Comparison of ENCODE assay signal across 1 cellular context in the genomic region with DNA sequence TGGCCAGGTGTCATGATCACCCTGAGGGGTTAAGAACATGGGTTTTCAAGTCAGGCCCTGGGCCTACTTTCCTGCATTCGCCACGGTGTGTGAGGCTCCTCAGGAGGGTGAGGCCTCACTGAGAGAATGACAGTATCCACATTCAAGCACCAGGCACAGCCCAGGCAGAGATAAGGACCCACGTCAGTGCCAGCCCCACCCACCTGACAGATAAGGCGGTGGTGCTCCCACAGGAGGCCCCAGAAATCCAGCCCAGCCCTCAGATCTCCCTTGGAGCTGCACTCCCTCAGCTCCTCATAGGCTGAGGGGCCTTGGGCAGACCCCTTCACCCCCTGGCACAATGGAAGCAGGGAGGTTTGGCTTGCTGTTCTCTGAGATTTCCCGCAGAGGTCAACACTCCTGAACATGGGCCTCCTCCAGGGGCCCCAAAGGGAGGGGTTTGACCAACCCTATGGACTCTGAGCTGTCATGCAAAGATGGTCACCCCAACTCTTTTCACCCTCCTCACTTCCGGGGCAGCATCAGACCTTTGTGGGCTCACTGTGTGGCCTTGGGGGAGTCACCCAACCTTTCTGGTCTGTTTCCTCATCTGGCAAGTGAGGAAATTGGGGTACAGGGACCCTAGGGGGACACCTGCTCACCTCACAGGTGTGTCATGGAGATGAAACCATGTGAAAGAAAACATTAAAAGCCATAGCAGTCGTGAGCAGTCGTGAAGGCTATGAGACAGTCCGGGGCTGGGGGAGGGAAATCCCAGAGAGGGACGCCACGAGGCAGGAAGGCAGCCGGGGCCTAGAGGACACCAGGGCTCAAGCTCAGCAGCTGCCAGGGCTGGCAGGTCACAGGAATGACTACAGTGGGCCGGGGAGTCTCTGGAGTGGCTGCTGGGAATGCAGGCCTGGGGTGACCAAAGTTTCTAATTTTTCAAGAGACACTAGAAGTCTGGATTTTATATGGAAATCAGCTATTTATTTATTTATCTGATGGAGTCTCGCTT.
TF ChIP-seq lines count a peak whose summit lies in the region.

No MANE protein-coding gene starts in this region.

TF ChIP-seq in K562, 482 proteins besides CTCF, POLR2A, EP300 and RAD21 (continued from another document and continues in another):
- TF ChIP-seq, protein P1, sequence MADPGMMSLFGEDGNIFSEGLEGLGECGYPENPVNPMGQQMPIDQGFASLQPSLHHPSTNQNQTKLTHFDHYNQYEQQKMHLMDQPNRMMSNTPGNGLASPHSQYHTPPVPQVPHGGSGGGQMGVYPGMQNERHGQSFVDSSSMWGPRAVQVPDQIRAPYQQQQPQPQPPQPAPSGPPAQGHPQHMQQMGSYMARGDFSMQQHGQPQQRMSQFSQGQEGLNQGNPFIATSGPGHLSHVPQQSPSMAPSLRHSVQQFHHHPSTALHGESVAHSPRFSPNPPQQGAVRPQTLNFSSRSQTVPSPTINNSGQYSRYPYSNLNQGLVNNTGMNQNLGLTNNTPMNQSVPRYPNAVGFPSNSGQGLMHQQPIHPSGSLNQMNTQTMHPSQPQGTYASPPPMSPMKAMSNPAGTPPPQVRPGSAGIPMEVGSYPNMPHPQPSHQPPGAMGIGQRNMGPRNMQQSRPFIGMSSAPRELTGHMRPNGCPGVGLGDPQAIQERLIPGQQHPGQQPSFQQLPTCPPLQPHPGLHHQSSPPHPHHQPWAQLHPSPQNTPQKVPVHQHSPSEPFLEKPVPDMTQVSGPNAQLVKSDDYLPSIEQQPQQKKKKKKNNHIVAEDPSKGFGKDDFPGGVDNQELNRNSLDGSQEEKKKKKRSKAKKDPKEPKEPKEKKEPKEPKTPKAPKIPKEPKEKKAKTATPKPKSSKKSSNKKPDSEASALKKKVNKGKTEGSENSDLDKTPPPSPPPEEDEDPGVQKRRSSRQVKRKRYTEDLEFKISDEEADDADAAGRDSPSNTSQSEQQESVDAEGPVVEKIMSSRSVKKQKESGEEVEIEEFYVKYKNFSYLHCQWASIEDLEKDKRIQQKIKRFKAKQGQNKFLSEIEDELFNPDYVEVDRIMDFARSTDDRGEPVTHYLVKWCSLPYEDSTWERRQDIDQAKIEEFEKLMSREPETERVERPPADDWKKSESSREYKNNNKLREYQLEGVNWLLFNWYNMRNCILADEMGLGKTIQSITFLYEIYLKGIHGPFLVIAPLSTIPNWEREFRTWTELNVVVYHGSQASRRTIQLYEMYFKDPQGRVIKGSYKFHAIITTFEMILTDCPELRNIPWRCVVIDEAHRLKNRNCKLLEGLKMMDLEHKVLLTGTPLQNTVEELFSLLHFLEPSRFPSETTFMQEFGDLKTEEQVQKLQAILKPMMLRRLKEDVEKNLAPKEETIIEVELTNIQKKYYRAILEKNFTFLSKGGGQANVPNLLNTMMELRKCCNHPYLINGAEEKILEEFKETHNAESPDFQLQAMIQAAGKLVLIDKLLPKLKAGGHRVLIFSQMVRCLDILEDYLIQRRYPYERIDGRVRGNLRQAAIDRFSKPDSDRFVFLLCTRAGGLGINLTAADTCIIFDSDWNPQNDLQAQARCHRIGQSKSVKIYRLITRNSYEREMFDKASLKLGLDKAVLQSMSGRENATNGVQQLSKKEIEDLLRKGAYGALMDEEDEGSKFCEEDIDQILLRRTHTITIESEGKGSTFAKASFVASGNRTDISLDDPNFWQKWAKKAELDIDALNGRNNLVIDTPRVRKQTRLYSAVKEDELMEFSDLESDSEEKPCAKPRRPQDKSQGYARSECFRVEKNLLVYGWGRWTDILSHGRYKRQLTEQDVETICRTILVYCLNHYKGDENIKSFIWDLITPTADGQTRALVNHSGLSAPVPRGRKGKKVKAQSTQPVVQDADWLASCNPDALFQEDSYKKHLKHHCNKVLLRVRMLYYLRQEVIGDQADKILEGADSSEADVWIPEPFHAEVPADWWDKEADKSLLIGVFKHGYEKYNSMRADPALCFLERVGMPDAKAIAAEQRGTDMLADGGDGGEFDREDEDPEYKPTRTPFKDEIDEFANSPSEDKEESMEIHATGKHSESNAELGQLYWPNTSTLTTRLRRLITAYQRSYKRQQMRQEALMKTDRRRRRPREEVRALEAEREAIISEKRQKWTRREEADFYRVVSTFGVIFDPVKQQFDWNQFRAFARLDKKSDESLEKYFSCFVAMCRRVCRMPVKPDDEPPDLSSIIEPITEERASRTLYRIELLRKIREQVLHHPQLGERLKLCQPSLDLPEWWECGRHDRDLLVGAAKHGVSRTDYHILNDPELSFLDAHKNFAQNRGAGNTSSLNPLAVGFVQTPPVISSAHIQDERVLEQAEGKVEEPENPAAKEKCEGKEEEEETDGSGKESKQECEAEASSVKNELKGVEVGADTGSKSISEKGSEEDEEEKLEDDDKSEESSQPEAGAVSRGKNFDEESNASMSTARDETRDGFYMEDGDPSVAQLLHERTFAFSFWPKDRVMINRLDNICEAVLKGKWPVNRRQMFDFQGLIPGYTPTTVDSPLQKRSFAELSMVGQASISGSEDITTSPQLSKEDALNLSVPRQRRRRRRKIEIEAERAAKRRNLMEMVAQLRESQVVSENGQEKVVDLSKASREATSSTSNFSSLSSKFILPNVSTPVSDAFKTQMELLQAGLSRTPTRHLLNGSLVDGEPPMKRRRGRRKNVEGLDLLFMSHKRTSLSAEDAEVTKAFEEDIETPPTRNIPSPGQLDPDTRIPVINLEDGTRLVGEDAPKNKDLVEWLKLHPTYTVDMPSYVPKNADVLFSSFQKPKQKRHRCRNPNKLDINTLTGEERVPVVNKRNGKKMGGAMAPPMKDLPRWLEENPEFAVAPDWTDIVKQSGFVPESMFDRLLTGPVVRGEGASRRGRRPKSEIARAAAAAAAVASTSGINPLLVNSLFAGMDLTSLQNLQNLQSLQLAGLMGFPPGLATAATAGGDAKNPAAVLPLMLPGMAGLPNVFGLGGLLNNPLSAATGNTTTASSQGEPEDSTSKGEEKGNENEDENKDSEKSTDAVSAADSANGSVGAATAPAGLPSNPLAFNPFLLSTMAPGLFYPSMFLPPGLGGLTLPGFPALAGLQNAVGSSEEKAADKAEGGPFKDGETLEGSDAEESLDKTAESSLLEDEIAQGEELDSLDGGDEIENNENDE (IDR thresholded peaks at IDR 0.05; ENCODE audit: low read depth, low read length): no peak
- TF ChIP-seq ZNF696 (CRISPR knock-in tag; conservative IDR thresholded peaks at IDR 0.05): no peak
- no peak for TF ChIP-seq TFAM (CRISPR knock-in tag; conservative IDR thresholded peaks at IDR 0.05)
- TF ChIP-seq, protein P2, sequence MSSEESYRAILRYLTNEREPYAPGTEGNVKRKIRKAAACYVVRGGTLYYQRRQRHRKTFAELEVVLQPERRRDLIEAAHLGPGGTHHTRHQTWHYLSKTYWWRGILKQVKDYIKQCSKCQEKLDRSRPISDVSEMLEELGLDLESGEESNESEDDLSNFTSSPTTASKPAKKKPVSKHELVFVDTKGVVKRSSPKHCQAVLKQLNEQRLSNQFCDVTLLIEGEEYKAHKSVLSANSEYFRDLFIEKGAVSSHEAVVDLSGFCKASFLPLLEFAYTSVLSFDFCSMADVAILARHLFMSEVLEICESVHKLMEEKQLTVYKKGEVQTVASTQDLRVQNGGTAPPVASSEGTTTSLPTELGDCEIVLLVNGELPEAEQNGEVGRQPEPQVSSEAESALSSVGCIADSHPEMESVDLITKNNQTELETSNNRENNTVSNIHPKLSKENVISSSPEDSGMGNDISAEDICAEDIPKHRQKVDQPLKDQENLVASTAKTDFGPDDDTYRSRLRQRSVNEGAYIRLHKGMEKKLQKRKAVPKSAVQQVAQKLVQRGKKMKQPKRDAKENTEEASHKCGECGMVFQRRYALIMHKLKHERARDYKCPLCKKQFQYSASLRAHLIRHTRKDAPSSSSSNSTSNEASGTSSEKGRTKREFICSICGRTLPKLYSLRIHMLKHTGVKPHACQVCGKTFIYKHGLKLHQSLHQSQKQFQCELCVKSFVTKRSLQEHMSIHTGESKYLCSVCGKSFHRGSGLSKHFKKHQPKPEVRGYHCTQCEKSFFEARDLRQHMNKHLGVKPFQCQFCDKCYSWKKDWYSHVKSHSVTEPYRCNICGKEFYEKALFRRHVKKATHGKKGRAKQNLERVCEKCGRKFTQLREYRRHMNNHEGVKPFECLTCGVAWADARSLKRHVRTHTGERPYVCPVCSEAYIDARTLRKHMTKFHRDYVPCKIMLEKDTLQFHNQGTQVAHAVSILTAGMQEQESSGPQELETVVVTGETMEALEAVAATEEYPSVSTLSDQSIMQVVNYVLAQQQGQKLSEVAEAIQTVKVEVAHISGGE (CRISPR knock-in tag; IDR thresholded peaks at IDR 0.05): peak in 1 of 3 experiments; percentile 66; a peak in 1 of 6 replicates
- peak; percentile 57; the same call in 1 of the 2 replicates for TF ChIP-seq L3MBTL2 (IDR thresholded peaks at IDR 0.05)
- TF ChIP-seq EP400 (IDR thresholded peaks at IDR 0.05): 0 out of 2 replicates have a peak, but pooled peaks have one; percentile 13
- TF ChIP-seq ZNF766 (CRISPR knock-in tag; conservative IDR thresholded peaks at IDR 0.05): peak; percentile 71; the same call in 1 of the 2 replicates
- TF ChIP-seq ZNF644 (tag; IDR thresholded peaks at IDR 0.05; ENCODE audit: low read depth): peak; percentile 71; the same call in 1 of the 2 replicates
- TF ChIP-seq CCNT2 (IDR thresholded peaks at IDR 0.05; ENCODE audit: borderline replicate concordance, extremely low read depth, insufficient read length, low read depth, low read length): peak; percentile 81
- TF ChIP-seq TAF9B (IDR thresholded peaks at IDR 0.05; ENCODE audit: partially characterized antibody): no peak
- TF ChIP-seq ZNF583 (CRISPR knock-in tag; IDR thresholded peaks at IDR 0.05): peak; percentile 40; the same call in 1 of the 2 replicates
- no peak for TF ChIP-seq MCM3 (IDR thresholded peaks at IDR 0.05)
- TF ChIP-seq RBM25 (IDR thresholded peaks at IDR 0.05; ENCODE audit: low read depth, low read length, severe bottlenecking): peak; percentile 46
- no peak for TF ChIP-seq ATF1 (CRISPR knock-in tag; IDR thresholded peaks at IDR 0.05)
- TF ChIP-seq ATF1 (tag; IDR thresholded peaks at IDR 0.05): peak; percentile 95
- TF ChIP-seq ATF7 (IDR thresholded peaks at IDR 0.05): peak; percentile 57
- no peak for TF ChIP-seq RBM17 (IDR thresholded peaks at IDR 0.05; ENCODE audit: borderline replicate concordance, low read depth, low read length)
- TF ChIP-seq, protein P3, sequence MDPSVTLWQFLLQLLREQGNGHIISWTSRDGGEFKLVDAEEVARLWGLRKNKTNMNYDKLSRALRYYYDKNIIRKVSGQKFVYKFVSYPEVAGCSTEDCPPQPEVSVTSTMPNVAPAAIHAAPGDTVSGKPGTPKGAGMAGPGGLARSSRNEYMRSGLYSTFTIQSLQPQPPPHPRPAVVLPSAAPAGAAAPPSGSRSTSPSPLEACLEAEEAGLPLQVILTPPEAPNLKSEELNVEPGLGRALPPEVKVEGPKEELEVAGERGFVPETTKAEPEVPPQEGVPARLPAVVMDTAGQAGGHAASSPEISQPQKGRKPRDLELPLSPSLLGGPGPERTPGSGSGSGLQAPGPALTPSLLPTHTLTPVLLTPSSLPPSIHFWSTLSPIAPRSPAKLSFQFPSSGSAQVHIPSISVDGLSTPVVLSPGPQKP (CRISPR knock-in tag; IDR thresholded peaks at IDR 0.05): no peak
- peak; percentile 48 for TF ChIP-seq TCF3 (CRISPR knock-in tag; IDR thresholded peaks at IDR 0.05)
- TF ChIP-seq MBD2 (IDR thresholded peaks at IDR 0.05; ENCODE audit: borderline replicate concordance, low read depth): peak; percentile 47; the same call in 1 of the 2 replicates
- TF ChIP-seq GTF2F1 (IDR thresholded peaks at IDR 0.05; ENCODE audit: low read depth, low read length): no peak
- TF ChIP-seq SMARCB1 (IDR thresholded peaks at IDR 0.05; ENCODE audit: insufficient read length, low read depth): no peak
- TF ChIP-seq ARHGAP35 (IDR thresholded peaks at IDR 0.05; ENCODE audit: partially characterized antibody): no peak
- TF ChIP-seq ETV1 (tag; conservative IDR thresholded peaks at IDR 0.05; ENCODE audit: low read depth): no peak
- no peak for TF ChIP-seq ZFPM2 (CRISPR knock-in tag; IDR thresholded peaks at IDR 0.05)
- TF ChIP-seq POLR2G (IDR thresholded peaks at IDR 0.05; ENCODE audit: low read depth, low read length): 0 out of 2 replicates have a peak, but pooled peaks have one; percentile 26
- no peak for TF ChIP-seq NEUROD1 (IDR thresholded peaks at IDR 0.05; ENCODE audit: borderline replicate concordance, low read depth, low read length, partially characterized antibody)
- TF ChIP-seq, protein P4, sequence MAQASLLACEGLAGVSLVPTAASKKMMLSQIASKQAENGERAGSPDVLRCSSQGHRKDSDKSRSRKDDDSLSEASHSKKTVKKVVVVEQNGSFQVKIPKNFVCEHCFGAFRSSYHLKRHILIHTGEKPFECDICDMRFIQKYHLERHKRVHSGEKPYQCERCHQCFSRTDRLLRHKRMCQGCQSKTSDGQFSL (CRISPR knock-in tag; IDR thresholded peaks at IDR 0.05): peak; percentile 27; the same call in 1 of the 2 replicates
- TF ChIP-seq, protein P4 (tag; IDR thresholded peaks at IDR 0.05): no peak
- peak; percentile 80; the same call in 1 of the 2 replicates for TF ChIP-seq MTA3 (IDR thresholded peaks at IDR 0.05; ENCODE audit: borderline replicate concordance)
- TF ChIP-seq KDM1A (IDR thresholded peaks at IDR 0.05): peak; percentile 37 to 42; a peak in 1 of 4 replicates
- TF ChIP-seq CBFA2T2 (conservative IDR thresholded peaks at IDR 0.05): peak; percentile 17; the same call in 1 of the 2 replicates
- peak; percentile 92 for TF ChIP-seq MYNN (IDR thresholded peaks at IDR 0.05)
- no peak for TF ChIP-seq MYNN (CRISPR knock-in tag; IDR thresholded peaks at IDR 0.05)
- TF ChIP-seq, protein P5, sequence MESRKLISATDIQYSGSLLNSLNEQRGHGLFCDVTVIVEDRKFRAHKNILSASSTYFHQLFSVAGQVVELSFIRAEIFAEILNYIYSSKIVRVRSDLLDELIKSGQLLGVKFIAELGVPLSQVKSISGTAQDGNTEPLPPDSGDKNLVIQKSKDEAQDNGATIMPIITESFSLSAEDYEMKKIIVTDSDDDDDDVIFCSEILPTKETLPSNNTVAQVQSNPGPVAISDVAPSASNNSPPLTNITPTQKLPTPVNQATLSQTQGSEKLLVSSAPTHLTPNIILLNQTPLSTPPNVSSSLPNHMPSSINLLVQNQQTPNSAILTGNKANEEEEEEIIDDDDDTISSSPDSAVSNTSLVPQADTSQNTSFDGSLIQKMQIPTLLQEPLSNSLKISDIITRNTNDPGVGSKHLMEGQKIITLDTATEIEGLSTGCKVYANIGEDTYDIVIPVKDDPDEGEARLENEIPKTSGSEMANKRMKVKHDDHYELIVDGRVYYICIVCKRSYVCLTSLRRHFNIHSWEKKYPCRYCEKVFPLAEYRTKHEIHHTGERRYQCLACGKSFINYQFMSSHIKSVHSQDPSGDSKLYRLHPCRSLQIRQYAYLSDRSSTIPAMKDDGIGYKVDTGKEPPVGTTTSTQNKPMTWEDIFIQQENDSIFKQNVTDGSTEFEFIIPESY (CRISPR knock-in tag; IDR thresholded peaks at IDR 0.05): no peak
- no peak for TF ChIP-seq RUNX1 (IDR thresholded peaks at IDR 0.05; ENCODE audit: low read depth)
- no peak; the same call in 1 of the 2 replicates for TF ChIP-seq ZNF23 (CRISPR knock-in tag; IDR thresholded peaks at IDR 0.05)
- peak in 1 of 2 experiments; percentile 45; a peak in 1 of 4 replicates for TF ChIP-seq TEAD1 (CRISPR knock-in tag; IDR thresholded peaks at IDR 0.05)
- TF ChIP-seq ARID1B (IDR thresholded peaks at IDR 0.05): peak; percentile 73
- TF ChIP-seq ZFX (CRISPR knock-in tag; IDR thresholded peaks at IDR 0.05): peak; percentile 88
- TF ChIP-seq ZKSCAN8 (CRISPR knock-in tag; IDR thresholded peaks at IDR 0.05): peak; percentile 64; the same call in 1 of the 2 replicates
